23 cellular contexts compared by ENCODE assay signal in the genomic region with DNA sequence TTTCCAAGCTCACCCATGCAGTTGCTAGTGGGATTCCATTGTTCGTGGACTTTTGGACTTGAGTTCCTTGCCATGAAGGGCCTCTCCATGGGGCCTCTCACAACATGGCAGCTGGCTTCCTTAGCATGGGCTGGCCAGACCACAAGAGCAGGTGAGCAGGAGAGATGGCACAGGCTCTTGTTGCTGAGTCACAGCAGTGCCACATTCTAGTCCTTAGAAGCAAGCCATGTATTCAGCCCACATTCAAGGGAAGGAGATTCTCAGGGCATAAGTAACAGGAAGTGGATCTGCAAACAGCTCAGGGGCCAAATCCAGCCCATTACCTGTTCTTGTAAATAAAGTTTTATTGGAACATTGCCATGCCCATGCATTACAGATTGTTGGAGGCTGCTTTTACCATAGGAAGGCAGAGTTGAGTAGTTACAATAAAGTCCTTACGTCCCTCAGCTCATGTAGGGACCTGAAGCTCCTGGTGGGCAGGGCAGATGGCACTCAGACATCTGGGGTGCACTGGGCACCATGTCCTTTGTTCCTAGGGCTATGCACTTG.
"Had no signal": no experiment of that assay in that cellular context is flagged by ENCODE, and none has a peak within 500 bp of the region (broad histone marks: within the 10 kb centered on the region; RNA-seq: fewer than 3 reads in every experiment).

No MANE protein-coding gene starts in this region.

- H3K4me1 Mint-ChIP-seq: activated CD4-positive, alpha-beta memory T cell treated with anti-CD3 and anti-CD28 coated beads, Interleukin-2, amount 10 ng/mL, durations not matched to agents 7 days and 5 days; activated CD4-positive, alpha-beta T cell treated with anti-CD3 and anti-CD28 coated beads, Interleukin-2, amount 10 ng/mL, durations not matched to agents 24 days and 14 days; activated naive CD8-positive, alpha-beta T cell treated with anti-CD3 and anti-CD28 coated beads, Interleukin-2, amount 10 ng/mL, durations not matched to agents 7 days and 5 days; memory B cell; naive B cell; stimulated activated naive B cell treated with anti-CD40 and anti-IgM and Interleukin-4, amounts not matched to agents 10 μg/mL and 1 μg/mL and 100 μg/mL, for 72 hours had no signal

- H3K36me3 Mint-ChIP-seq: activated naive CD8-positive, alpha-beta T cell treated with anti-CD3 and anti-CD28 coated beads, Interleukin-2, amount 10 ng/mL, durations not matched to agents 7 days and 5 days; memory B cell; naive B cell; stimulated activated naive B cell treated with anti-CD40 and anti-IgM and Interleukin-4, amounts not matched to agents 10 μg/mL and 1 μg/mL and 100 μg/mL, for 72 hours; type B pancreatic cell had no signal

- H3K27me3 Mint-ChIP-seq: activated CD4-positive, alpha-beta memory T cell treated with anti-CD3 and anti-CD28 coated beads, Interleukin-2, amount 10 ng/mL, durations not matched to agents 7 days and 5 days; activated CD4-positive, alpha-beta T cell treated with anti-CD3 and anti-CD28 coated beads, Interleukin-2, amount 10 ng/mL, durations not matched to agents 24 days and 14 days; activated naive CD8-positive, alpha-beta T cell treated with anti-CD3 and anti-CD28 coated beads, Interleukin-2, amount 10 ng/mL, durations not matched to agents 7 days and 5 days; naive B cell; type B pancreatic cell had no signal

- H3K9me3 Mint-ChIP-seq: activated CD4-positive, alpha-beta memory T cell treated with anti-CD3 and anti-CD28 coated beads, Interleukin-2, amount 10 ng/mL, durations not matched to agents 7 days and 5 days; activated CD4-positive, alpha-beta T cell treated with anti-CD3 and anti-CD28 coated beads, Interleukin-2, amount 10 ng/mL, durations not matched to agents 24 days and 14 days; activated naive CD4-positive, alpha-beta T cell treated with anti-CD3 and anti-CD28 coated beads for 36 hours; activated naive CD8-positive, alpha-beta T cell treated with anti-CD3 and anti-CD28 coated beads, Interleukin-2, amount 10 ng/mL, durations not matched to agents 7 days and 5 days; activated T-cell treated with anti-CD3 and anti-CD28 coated beads, Interleukin-2, amount 50 U/mL, for 72 hours; memory B cell; neural crest cell; type B pancreatic cell had no signal

- H3K4me3 Mint-ChIP-seq: activated CD4-positive, alpha-beta memory T cell treated with anti-CD3 and anti-CD28 coated beads, Interleukin-2, amount 10 ng/mL, durations not matched to agents 7 days and 5 days; activated CD4-positive, alpha-beta T cell treated with anti-CD3 and anti-CD28 coated beads, Interleukin-2, amount 10 ng/mL, durations not matched to agents 24 days and 14 days; activated naive CD4-positive, alpha-beta T cell treated with anti-CD3 and anti-CD28 coated beads for 36 hours; activated naive CD8-positive, alpha-beta T cell treated with anti-CD3 and anti-CD28 coated beads, Interleukin-2, amount 10 ng/mL, durations not matched to agents 7 days and 5 days; activated T-cell treated with anti-CD3 and anti-CD28 coated beads, Interleukin-2, amount 50 U/mL, for 72 hours; memory B cell; naive B cell; neural crest cell; stimulated activated naive B cell treated with anti-CD40 and anti-IgM and Interleukin-4, amounts not matched to agents 10 μg/mL and 1 μg/mL and 100 μg/mL, for 72 hours; type B pancreatic cell had no signal

- ATAC-seq: activated CD4-positive, CD25-positive, alpha-beta regulatory T cell treated with anti-CD3 and anti-CD28 coated beads, Interleukin-2, amount 50 U/mL, for 24 hours; activated T-cell treated with anti-CD3 and anti-CD28 coated beads, Interleukin-2, amount 50 U/mL, for 72 hours; heart right ventricle; stimulated activated naive B cell treated with anti-CD40 and anti-IgM and Interleukin-4, amounts not matched to agents 10 μg/mL and 1 μg/mL and 100 μg/mL, for 72 hours had no signal

- DNase-seq: activated CD4-positive, alpha-beta memory T cell treated with anti-CD3 and anti-CD28 coated beads, Interleukin-2, amount 10 ng/mL, durations not matched to agents 7 days and 5 days; activated CD4-positive, alpha-beta T cell treated with anti-CD3 and anti-CD28 coated beads, Interleukin-2, amount 10 ng/mL, durations not matched to agents 24 days and 14 days; activated effector memory CD4-positive, alpha-beta T cell treated with Interleukin-2 at 50 U/mL for 16 hours; activated naive CD4-positive, alpha-beta T cell treated with anti-CD3 and anti-CD28 coated beads for 36 hours; activated naive CD8-positive, alpha-beta T cell treated with anti-CD3 and anti-CD28 coated beads, Interleukin-2, amount 10 ng/mL, durations not matched to agents 7 days and 5 days; activated T-cell treated with anti-CD3 and anti-CD28 coated beads, Interleukin-2, amount 50 U/mL, for 72 hours; amniotic stem cell; colonic mucosa; heart right ventricle; kidney; left ventricle myocardium inferior; naive B cell; retina; sigmoid colon; stimulated activated CD4-positive, alpha-beta T cell treated with anti-CD3 and anti-CD28 coated beads, Interleukin-2, amount 100 ng/mL, for 48 hours; stimulated activated CD8-positive, alpha-beta memory T cell treated with anti-CD3 and anti-CD28 coated beads, Interleukin-4, amount 100 ng/mL, for 48 hours; stimulated activated naive B cell treated with anti-CD40 and anti-IgM and Interleukin-4, amounts not matched to agents 10 μg/mL and 1 μg/mL and 100 μg/mL, for 72 hours had no signal

- H3K27ac ChIP-seq: breast epithelium, colonic mucosa, heart right ventricle, left ventricle myocardium inferior, sigmoid colon, thoracic aorta had no signal

- H3K27ac Mint-ChIP-seq: activated CD4-positive, alpha-beta memory T cell treated with anti-CD3 and anti-CD28 coated beads, Interleukin-2, amount 10 ng/mL, durations not matched to agents 7 days and 5 days; activated CD4-positive, alpha-beta T cell treated with anti-CD3 and anti-CD28 coated beads, Interleukin-2, amount 10 ng/mL, durations not matched to agents 24 days and 14 days; activated naive CD4-positive, alpha-beta T cell treated with anti-CD3 and anti-CD28 coated beads for 36 hours; activated naive CD8-positive, alpha-beta T cell treated with anti-CD3 and anti-CD28 coated beads, Interleukin-2, amount 10 ng/mL, durations not matched to agents 7 days and 5 days; activated T-cell treated with anti-CD3 and anti-CD28 coated beads, Interleukin-2, amount 50 U/mL, for 72 hours; memory B cell; naive B cell; stimulated activated naive B cell treated with anti-CD40 and anti-IgM and Interleukin-4, amounts not matched to agents 10 μg/mL and 1 μg/mL and 100 μg/mL, for 72 hours; type B pancreatic cell had no signal
